In genomic region chr15:81181220-81181619, GRCh38 we compare ENCODE assay signal across 20 cellular contexts. TPM values are rescaled to one million over a fixed set of nuclear protein-coding genes. Genes with fewer than 3 reads are reported as not detected.
A peak's percentile ranks its signal among the peaks of the same experiment; 100 is the strongest.
DNase-seq lines count a peak whose midpoint lies in the region; ATAC-seq, FAIRE-seq and TF ChIP-seq lines count a peak whose summit lies in the region.
"Had no signal": no experiment of that assay in that cellular context is flagged by ENCODE, and none has a peak within 500 bp of the region (broad histone marks: within the 10 kb centered on the region; RNA-seq: fewer than 3 reads in every experiment).

No MANE protein-coding gene starts in this region.

- no peak for TF ChIP-seq EP300 in tibial nerve (IDR thresholded peaks at IDR 0.05)

- H3K9me3 Mint-ChIP-seq in GM23338: no peaks in the 10 kb centered on the region
- H3K9me3 Mint-ChIP-seq: CD14-positive monocyte had no signal

- peaks cover 14% of the 10 kb centered on the region; the same call in 2 of the 3 replicates for H3K4me1 Mint-ChIP-seq in GM23338

- H3K9me2 ChIP-seq in GM23338 (ENCODE audit: insufficient read depth): no peaks in the 10 kb centered on the region; the same call in 1 of the 2 replicates
- H3K9me2 ChIP-seq in hepatocyte (replicated peaks; ENCODE audit: insufficient read depth): no peaks in the 10 kb centered on the region

- DNase-seq in GM23338 (ENCODE audit: low spot score): no peak
- no peak for DNase-seq in RWPE2 (ENCODE audit: low spot score)
- DNase-seq in hepatocyte (ENCODE audit: low spot score): no peak
- DNase-seq in tibial nerve (ENCODE audit: low spot score in 2 of 2): no peak
- DNase-seq in stimulated activated CD4-positive, alpha-beta T cell treated with anti-CD3 and anti-CD28 coated beads, Interleukin-4, amount 100 ng/mL, for 24 hours: no peak
- DNase-seq in D721Med (ENCODE audit: insufficient read length, low spot score): no peak
- no peak for DNase-seq in cerebellar nuclear complex (lab: John Stamatoyannopoulos, UW)
- DNase-seq: DMS153; EL; HCEC 1CT; KBM-7; MV-4-11; NCI-H1417 treated with DMSO at 0.1 percent for 48 hours; NCI-H1930; NCI-H69; NK-92 treated with Interleukin-12 subunit alpha and Interleukin-12 subunit beta, amount 100 ng/mL, for 24 hours; OCI-M1; RPMI8226; SJCRH30 had no signal

- H4K20me1 ChIP-seq in GM23338 (replicated peaks; ENCODE audit: insufficient read depth) (no peaks in the 10 kb centered on the region), hepatocyte (ENCODE audit: insufficient read depth, poor library complexity, severe bottlenecking) (no peaks in the 10 kb centered on the region)

- H3K4me1 ChIP-seq in GM23338 (ENCODE audit: insufficient read depth): no peaks in the 10 kb centered on the region
- H3K4me1 ChIP-seq in RWPE2 (ENCODE audit: insufficient read depth, poor library complexity, severe bottlenecking): no peaks in the 10 kb centered on the region
- peaks cover 11% of the 10 kb centered on the region for H3K4me1 ChIP-seq in hepatocyte (ENCODE audit: insufficient read depth)
- H3K4me1 ChIP-seq in tibial nerve: peaks cover 0 to 54% (median 2%) of the 10 kb centered on the region in 4 donors
- H3K4me1 ChIP-seq: SJCRH30 had no signal

- H3K27ac Mint-ChIP-seq in GM23338: no peak overlapping the region
- H3K27ac Mint-ChIP-seq: CD14-positive monocyte had no signal

- ATAC-seq in GM23338 (peak; percentile 22; the same call in 2 of the 3 replicates), RWPE2 (ENCODE audit: low read depth) (0 out of 3 replicates have a peak, but pooled peaks have one; percentile 25)

- H3K36me3 Mint-ChIP-seq in GM23338 (ENCODE audit: low read depth): no peaks in the 10 kb centered on the region
- H3K36me3 Mint-ChIP-seq: CD14-positive monocyte had no signal

- no peaks in the 10 kb centered on the region for H3K9me3 ChIP-seq in RWPE2 (ENCODE audit: severe bottlenecking)
- H3K9me3 ChIP-seq in hepatocyte (ENCODE audit: low read depth): no peaks in the 10 kb centered on the region
- no peaks in the 10 kb centered on the region for H3K9me3 ChIP-seq in tibial nerve
- H3K9me3 ChIP-seq: SJCRH30 had no signal

- H3K4me3 ChIP-seq in GM23338: no peak overlapping the region
- H3K4me3 ChIP-seq in RWPE2 (ENCODE audit: severe bottlenecking): no peak overlapping the region
- no peak overlapping the region for H3K4me3 ChIP-seq in hepatocyte
- H3K4me3 ChIP-seq in tibial nerve: no peak overlapping the region
- H3K4me3 ChIP-seq: SJCRH30 had no signal

- H3K79me2 ChIP-seq in GM23338 (replicated peaks; ENCODE audit: insufficient read depth): no peaks in the 10 kb centered on the region
- H3K79me2 ChIP-seq in hepatocyte: no peaks in the 10 kb centered on the region

- no peak for FAIRE-seq in D721Med (lab: Jason Lieb, UNC)

- no peak for TF ChIP-seq POLR2A in tibial nerve (IDR thresholded peaks at IDR 0.05)

- H3F3A ChIP-seq in GM23338 (replicated peaks; ENCODE audit: low read depth): no peaks in the 10 kb centered on the region

- H3K36me3 ChIP-seq in GM23338 (ENCODE audit: insufficient read depth) (no peaks in the 10 kb centered on the region), RWPE2 (ENCODE audit: low read depth) (no peaks in the 10 kb centered on the region), hepatocyte (replicated peaks; ENCODE audit: insufficient read depth, low read depth) (no peaks in the 10 kb centered on the region), tibial nerve (no peaks in the 10 kb centered on the region)
- H3K36me3 ChIP-seq: SJCRH30 had no signal

- WGBS in hepatocyte (ENCODE audit: low lambda C conversion rate, missing lambda C conversion rate): 81% methylated on average over 3 of the region's 3 CpGs
- 58 to 66% methylated on average over 3 of the region's 3 CpGs for WGBS in tibial nerve, 2 donors

- no peak overlapping the region for H2AFZ ChIP-seq in GM23338
- H2AFZ ChIP-seq in hepatocyte: no peak overlapping the region

- TF ChIP-seq CTCF in GM23338 (conservative IDR thresholded peaks at IDR 0.05; ENCODE audit: low read depth in 2 of 2) (no peak), RWPE2 (IDR thresholded peaks at IDR 0.05; ENCODE audit: poor library complexity, severe bottlenecking) (no peak), hepatocyte (IDR thresholded peaks at IDR 0.05; ENCODE audit: poor library complexity) (no peak), tibial nerve (IDR thresholded peaks at IDR 0.05) (no peak), D721Med (IDR thresholded peaks at IDR 0.05; ENCODE audit: insufficient read depth, missing control alignments) (no peak)

- H3K27me3 ChIP-seq in GM23338 (ENCODE audit: insufficient read depth) (no peaks in the 10 kb centered on the region), RWPE2 (ENCODE audit: insufficient read depth, poor library complexity, severe bottlenecking) (no peaks in the 10 kb centered on the region), hepatocyte (peaks cover 16% of the 10 kb centered on the region), tibial nerve (no peaks in the 10 kb centered on the region)
- H3K27me3 ChIP-seq: SJCRH30 had no signal

- no peak overlapping the region for H3K4me3 Mint-ChIP-seq in GM23338

- peaks cover 4% of the 10 kb centered on the region for H3K27me3 Mint-ChIP-seq in GM23338 (ENCODE audit: insufficient read depth, low read depth, poor library complexity)

- no peak overlapping the region for H3K4me2 ChIP-seq in GM23338
- no peak overlapping the region for H3K4me2 ChIP-seq in hepatocyte

- H3K27ac ChIP-seq in GM23338 (ENCODE audit: low read depth) (no peak overlapping the region), RWPE2 (ENCODE audit: poor library complexity, severe bottlenecking) (no peak overlapping the region), hepatocyte (peak overlapping the region; percentile 81), tibial nerve (peak overlapping the region; percentile 48 to 85 (median 80))
- H3K27ac ChIP-seq: SJCRH30 had no signal

TF ChIP-seq in GM23338, 12 proteins besides CTCF, POLR2A, EP300 and RAD21:
- TF ChIP-seq REST (IDR thresholded peaks at IDR 0.05; ENCODE audit: unreplicated experiment): peak; percentile 36
- TF ChIP-seq ZNF331 (CRISPR knock-in tag; IDR thresholded peaks at IDR 0.05; ENCODE audit: low read depth): no peak

RNA-seq across cellular contexts. Expression of gene IL16, which starts 15.5 kb away (rescaled TPM):
- not detected in 2 replicates for total RNA-seq in GM23338 (2014; rRNA removed; shearing (Covaris generic))
- polyA plus RNA-seq in GM23338 (2016; fragmentation: Nextera tagmentation; extraction: Ambion mirVana) (0.16 and 0.29 TPM in 2 replicates), hepatocyte (0.92 and 2.4 TPM in 2 replicates)
- total RNA-seq in hepatocyte (1.1 and 3.3 TPM in 2 replicates), tibial nerve (10 to 100 TPM; 69.3 to 80.2 (median 75.1) TPM)

RNA-seq across cellular contexts. Expression of gene CFAP161, which starts 47.1 kb away (rescaled TPM):
- total RNA-seq in GM23338 (2014; rRNA removed; shearing (Covaris generic)): not detected in 2 replicates
- 0.13 TPM in 1 of 2 replicates, not detected in the other for polyA plus RNA-seq in GM23338 (2016; fragmentation: Nextera tagmentation; extraction: Ambion mirVana)
- 0.32 TPM in 1 of 2 replicates, not detected in the other for total RNA-seq in hepatocyte
- polyA plus RNA-seq in hepatocyte: 0.81 TPM in 1 of 2 replicates, not detected in the other
- total RNA-seq in tibial nerve: under 1 TPM in 3 of 4 donors, not detected in 1; 0.39 to 0.90 (median 0.63) TPM
- total RNA-seq: SJCRH30 had no signal
- polyA plus RNA-seq: CD14-positive monocyte had no signal

Comparison
In these comparisons a context has a peak if more than half of its experiments do, and no peak if none do; other contexts are left out.
1. H3K27ac ChIP-seq: peak in hepatocyte (single experiment) and tibial nerve (4 of 4); none in GM23338 (single experiment) and RWPE2 (single experiment).
2. RNA of gene IL16, which starts 15.5 kb away (total RNA-seq): 69.3 to 80.2 TPM in tibial nerve; 1.1 to 3.3 TPM in hepatocyte and not detected in GM23338; every median in the first group is over 10 times any median in the second.